In genomic region chr10:98030093-98030821, GRCh38 we compare ENCODE assay signal across 8 cellular contexts. TPM values are rescaled to one million over a fixed set of nuclear protein-coding genes. Genes with fewer than 3 reads are reported as not detected.
DNase-seq lines count a peak whose midpoint lies in the region; ATAC-seq and TF ChIP-seq lines count a peak whose summit lies in the region.

A gene with protein sequence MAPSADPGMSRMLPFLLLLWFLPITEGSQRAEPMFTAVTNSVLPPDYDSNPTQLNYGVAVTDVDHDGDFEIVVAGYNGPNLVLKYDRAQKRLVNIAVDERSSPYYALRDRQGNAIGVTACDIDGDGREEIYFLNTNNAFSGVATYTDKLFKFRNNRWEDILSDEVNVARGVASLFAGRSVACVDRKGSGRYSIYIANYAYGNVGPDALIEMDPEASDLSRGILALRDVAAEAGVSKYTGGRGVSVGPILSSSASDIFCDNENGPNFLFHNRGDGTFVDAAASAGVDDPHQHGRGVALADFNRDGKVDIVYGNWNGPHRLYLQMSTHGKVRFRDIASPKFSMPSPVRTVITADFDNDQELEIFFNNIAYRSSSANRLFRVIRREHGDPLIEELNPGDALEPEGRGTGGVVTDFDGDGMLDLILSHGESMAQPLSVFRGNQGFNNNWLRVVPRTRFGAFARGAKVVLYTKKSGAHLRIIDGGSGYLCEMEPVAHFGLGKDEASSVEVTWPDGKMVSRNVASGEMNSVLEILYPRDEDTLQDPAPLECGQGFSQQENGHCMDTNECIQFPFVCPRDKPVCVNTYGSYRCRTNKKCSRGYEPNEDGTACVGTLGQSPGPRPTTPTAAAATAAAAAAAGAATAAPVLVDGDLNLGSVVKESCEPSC (minus strand): TSS chr10:98030621. CDS start chr10:98030472, 149 bp downstream.

- peak within 1 kb of the TSS; percentile 48 for H3K9ac ChIP-seq in HUES64 (ENCODE audit: low read depth, low read length)

- no peak for ATAC-seq in HG03108 (IDR thresholded peaks at IDR 0.05; ENCODE audit: unreplicated experiment)

- TF ChIP-seq CTCF in astrocyte of the spinal cord (IDR thresholded peaks at IDR 0.05; ENCODE audit: low read depth, low read length) (no peak), kidney epithelial cell (IDR thresholded peaks at IDR 0.05; ENCODE audit: insufficient read depth, low read length, poor library complexity, severe bottlenecking) (no peak)

- WGBS in HUES64 = under 1% methylated on average over 86 of the region's 86 CpGs

- H3K4me3 ChIP-seq in HUES64 (ENCODE audit: low read length) = peak within 1 kb of the TSS; percentile 69
- H3K4me3 ChIP-seq in astrocyte of the spinal cord (ENCODE audit: low read depth, low read length) = no peak within 1 kb of the TSS
- H3K4me3 ChIP-seq in kidney epithelial cell (ENCODE audit: low read depth, low read length) = peak within 1 kb of the TSS; percentile 10

- DNase-seq in AG08395 (ENCODE audit: low spot score) = peak; percentile 17
- peak; percentile 8 for DNase-seq in astrocyte of the spinal cord (ENCODE audit: low read depth, low spot score)
- DNase-seq in kidney epithelial cell (ENCODE audit: low read depth) = no peak
- peak; percentile 26 for DNase-seq in stimulated activated CD8-positive, alpha-beta memory T cell treated with anti-CD3 and anti-CD28 coated beads, Interleukin-4, amount 100 ng/mL, for 48 hours
- no peak for DNase-seq in COLO829 (ENCODE audit: low spot score)
- no peak for DNase-seq in stimulated activated naive CD4-positive, alpha-beta T cell (lab: John Stamatoyannopoulos, UW)

- peaks cover 86% of the 10 kb centered on the region for H3K27me3 ChIP-seq in HUES64 (ENCODE audit: insufficient read depth, low read length)
- H3K27me3 ChIP-seq in kidney epithelial cell (ENCODE audit: control insufficient read depth, insufficient read depth, low read length) = peaks cover 52% of the 10 kb centered on the region

- in situ Hi-C loops in astrocyte of the spinal cord (cut with HindIII; ENCODE audit: low sequenced_read_pairs) = no loop called here

- H3K36me3 ChIP-seq in HUES64 (ENCODE audit: insufficient read depth, low read length) (no peaks in the 10 kb centered on the region), kidney epithelial cell (ENCODE audit: control insufficient read depth, insufficient read depth, low read length) (no peaks in the 10 kb centered on the region)

- H3K9me3 ChIP-seq in HUES64 (ENCODE audit: insufficient read depth, low read depth, low read length) = no peaks in the 10 kb centered on the region

- H3K4me1 ChIP-seq in HUES64 (ENCODE audit: insufficient read depth, low read length) = no peaks in the 10 kb centered on the region

- H3K27ac ChIP-seq in HUES64 (ENCODE audit: low read depth, low read length) = no peak within 1 kb of the TSS

RNA-seq across cellular contexts. Expression of the gene that starts here (rescaled TPM):
- 0.45 TPM for polyA plus RNA-seq in HUES64 (2013, experiment 1 of 2)
- polyA plus RNA-seq in HUES64 (2013, experiment 2 of 2) = 0.70 TPM
- 3.2 and 3.3 TPM in 2 replicates for total RNA-seq in kidney epithelial cell

Comparison
In these comparisons a context has a peak if more than half of its experiments do, and no peak if none do; other contexts are left out.
1. DNase-seq: peak in AG08395 (single experiment), astrocyte of the spinal cord (single experiment) and stimulated activated CD8-positive, alpha-beta memory T cell treated with anti-CD3 and anti-CD28 coated beads, Interleukin-4, amount 100 ng/mL, for 48 hours (single experiment); none in kidney epithelial cell (single experiment), COLO829 (single experiment) and stimulated activated naive CD4-positive, alpha-beta T cell (0 of 6).